ENCODE assay signal across 8 cellular contexts in genomic region chr12:92929957-92930356, GRCh38. TPM values are rescaled to one million over a fixed set of nuclear protein-coding genes. Genes with fewer than 3 reads are reported as not detected.
A peak's percentile ranks its signal among the peaks of the same experiment; 100 is the strongest.
DNase-seq lines count a peak whose midpoint lies in the region; ATAC-seq and TF ChIP-seq lines count a peak whose summit lies in the region.

No MANE protein-coding gene starts in this region.

- intact Hi-C loops in naive thymus-derived CD4-positive, alpha-beta T cell (cut with micrococcal nuclease): loop anchor here (1.0 to 10.0 kb wide), 22 partner anchors 22 to 1565 kb away; partner anchors contain the start of genes CRADD (in 2 of the 2), NUDT4 (in 2 of the 2), CEP83 (in 1 of the 2) and MRPL42 (in 1 of the 2)

- H3K27ac Mint-ChIP-seq in naive thymus-derived CD4-positive, alpha-beta T cell: peak overlapping the region; percentile 89 to 99 (median 93)

- peaks cover 20 to 46% (median 31%) of the 10 kb centered on the region in 7 donors for H3K4me1 Mint-ChIP-seq in naive thymus-derived CD4-positive, alpha-beta T cell

- CTCF ChIA-PET in naive thymus-derived CD4-positive, alpha-beta T cell (lab: Charles Lee): interaction anchor here (1.1 to 5.9 kb wide), 3 partner anchors 21 to 451 kb away, joined by 3 to 52 read pairs (median 4); no protein-coding TSS in a partner anchor

- no peaks in the 10 kb centered on the region for H3K36me3 ChIP-seq in naive thymus-derived CD4-positive, alpha-beta T cell (ENCODE audit: control insufficient read depth in 2 of 3, insufficient read depth in 3 of 3, low read length in 3 of 3)

- H3K4me1 ChIP-seq in naive thymus-derived CD4-positive, alpha-beta T cell (ENCODE audit: control insufficient read depth in 2 of 2, insufficient read depth in 2 of 2, low read length in 2 of 2): peaks cover 19 to 23% of the 10 kb centered on the region in 2 donors

- H3K9me3 ChIP-seq in naive thymus-derived CD4-positive, alpha-beta T cell (ENCODE audit: control insufficient read depth in 2 of 3, low read length in 3 of 3): no peaks in the 10 kb centered on the region

- peaks cover 0 to 9% (median 0%) of the 10 kb centered on the region in 5 donors for H3K36me3 Mint-ChIP-seq in naive thymus-derived CD4-positive, alpha-beta T cell

- H3K4me3 ChIP-seq in Jurkat, Clone E6-1 (ENCODE audit: low read length): peak overlapping the region; percentile 79
- peak overlapping the region; percentile 78 for H3K4me3 ChIP-seq in choroid plexus epithelial cell (ENCODE audit: low read depth, low read length)
- H3K4me3 ChIP-seq in naive thymus-derived CD4-positive, alpha-beta T cell (ENCODE audit: low read length): peak overlapping the region; percentile 67

- no peaks in the 10 kb centered on the region for H3K27me3 ChIP-seq in naive thymus-derived CD4-positive, alpha-beta T cell (ENCODE audit: control insufficient read depth in 2 of 2, insufficient read depth in 2 of 2, low read length in 2 of 2)

- DNase-seq in Ammon's horn (ENCODE audit: low spot score) (peak; percentile 11), choroid plexus epithelial cell (ENCODE audit: low read depth) (no peak), anterior cingulate cortex (lab: John Stamatoyannopoulos, UW) (no peak), OCI-M2 (lab: John Stamatoyannopoulos, UW; ENCODE audit: unreplicated experiment) (no peak)
- DNase-seq in Jurkat, Clone E6-1 (ENCODE audit: low read depth, low spot score): no peak
- DNase-seq in naive thymus-derived CD4-positive, alpha-beta T cell: no peak
- no peak for DNase-seq in effector CD8-positive, alpha-beta T cell (lab: John Stamatoyannopoulos, UW)

- peaks cover 0 to 6% (median 0%) of the 10 kb centered on the region in 5 donors for H3K27me3 Mint-ChIP-seq in naive thymus-derived CD4-positive, alpha-beta T cell

- POLR2A ChIA-PET in naive thymus-derived CD4-positive, alpha-beta T cell (lab: Charles Lee): interaction anchor here (0.7 to 5.7 kb wide), 16 partner anchors 8 to 946 kb away, joined by 3 to 127 read pairs (median 4); partner anchors contain the start of gene UBE2N

- peak overlapping the region; percentile 96 for H3K27ac ChIP-seq in naive thymus-derived CD4-positive, alpha-beta T cell (ENCODE audit: low read depth, low read length)

- ATAC-seq in naive thymus-derived CD4-positive, alpha-beta T cell: no peak
- no peak for ATAC-seq in HG03457 (IDR thresholded peaks at IDR 0.05; ENCODE audit: unreplicated experiment)

- TF ChIP-seq CTCF in choroid plexus epithelial cell (conservative IDR thresholded peaks at IDR 0.05; ENCODE audit: low read depth, low read length): no peak

- H3K9me3 Mint-ChIP-seq in naive thymus-derived CD4-positive, alpha-beta T cell: no peaks in the 10 kb centered on the region

- peak overlapping the region; percentile 75 to 93 (median 90) for H3K4me3 Mint-ChIP-seq in naive thymus-derived CD4-positive, alpha-beta T cell

RNA-seq across cellular contexts. Expression of gene EEA1, which starts 0.9 kb away (rescaled TPM):
- polyA plus RNA-seq in Jurkat, Clone E6-1 (2012; ENCODE audit: insufficient read depth, insufficient read length): 4.5 TPM
- 10 to 100 TPM; 20.9 to 28.3 (median 27.9) TPM for total RNA-seq in naive thymus-derived CD4-positive, alpha-beta T cell
- polyA plus RNA-seq in naive thymus-derived CD4-positive, alpha-beta T cell: 10 to 100 TPM; 21.5 to 22.2 TPM
